ENCODE assay signal across 17 cellular contexts in the genomic region with DNA sequence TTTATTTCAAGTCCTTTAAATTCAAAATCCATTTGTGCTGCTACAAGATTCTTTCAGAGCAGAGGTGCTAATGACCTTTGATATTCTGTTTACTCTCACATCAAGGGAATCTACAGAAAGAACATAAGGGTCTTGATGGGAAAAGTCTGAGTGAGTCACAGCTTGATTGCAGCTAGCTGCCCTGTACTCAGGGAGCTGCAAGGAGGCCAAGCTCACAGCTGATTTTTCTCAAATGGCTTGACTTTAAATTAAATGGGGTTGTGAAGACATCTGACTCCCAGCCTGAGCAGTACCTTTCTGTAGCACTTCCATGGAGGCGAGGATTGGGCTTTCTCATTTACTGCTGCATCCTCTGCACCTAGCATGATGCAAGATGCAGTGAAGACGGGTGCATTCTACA.
A peak's percentile ranks its signal among the peaks of the same experiment; 100 is the strongest.
DNase-seq lines count a peak whose midpoint lies in the region; ATAC-seq, FAIRE-seq and TF ChIP-seq lines count a peak whose summit lies in the region.
"Had no signal": no experiment of that assay in that cellular context is flagged by ENCODE, and none has a peak within 500 bp of the region (broad histone marks: within the 10 kb centered on the region; RNA-seq: fewer than 3 reads in every experiment).

No MANE protein-coding gene starts in this region.

- no peak overlapping the region for H3K14ac ChIP-seq in H1 (ENCODE audit: insufficient read length)

- H3K4ac ChIP-seq in H1 (replicated peaks; ENCODE audit: insufficient read length, low read depth, low read length), result no peak overlapping the region

- no peaks in the 10 kb centered on the region for H3K79me1 ChIP-seq in H1 (ENCODE audit: low read depth, low read length)

- H3K36me3 ChIP-seq in PC-3 (ENCODE audit: low read depth, low read length) (no peaks in the 10 kb centered on the region), H1 (ENCODE audit: control insufficient read depth in 2 of 4, insufficient read depth in 4 of 4, low read length in 3 of 4) (no peaks in the 10 kb centered on the region), Peyer's patch (no peaks in the 10 kb centered on the region)
- H3K36me3 ChIP-seq: BLaER1 treated with 17β-estradiol and CSF1 and Interleukin-3, amounts not matched to agents 10 nM and 100 nM; SJCRH30 had no signal

- no peak overlapping the region for H3K23ac ChIP-seq in H1 (ENCODE audit: insufficient read length)

- no peaks in the 10 kb centered on the region for H3K27me3 ChIP-seq in PC-3 (ENCODE audit: low read length)
- H3K27me3 ChIP-seq in H1 (replicated peaks in 1 of 4; ENCODE audit: control insufficient read depth in 3 of 4, extremely low read depth in 1 of 4, insufficient read depth in 3 of 4, low read length in 3 of 4), result no peaks in the 10 kb centered on the region
- H3K27me3 ChIP-seq in Peyer's patch, result no peaks in the 10 kb centered on the region
- H3K27me3 ChIP-seq: BLaER1 treated with 17β-estradiol and CSF1 and Interleukin-3, amounts not matched to agents 10 nM and 100 nM; SJCRH30 had no signal

- H3K18ac ChIP-seq in H1 (ENCODE audit: extremely low read depth, low read length), result no peak overlapping the region

- intact Hi-C loops in PC-3 (cut with micrococcal nuclease), result no loop called here

- H3K9ac ChIP-seq in PC-3 (ENCODE audit: low read length) (no peak overlapping the region), H1 (replicated peaks in 1 of 4; ENCODE audit: extremely low read depth in 1 of 4, low read depth in 3 of 4, low read length in 3 of 4) (no peak overlapping the region)
- H3K9ac ChIP-seq: BLaER1 treated with 17β-estradiol and CSF1 and Interleukin-3, amounts not matched to agents 10 nM and 100 nM had no signal

- no peak for FAIRE-seq in H1 (lab: Jason Lieb, UNC)
- FAIRE-seq: G401.6, GM18507 had no signal

- no peak overlapping the region for H2AK5ac ChIP-seq in H1 (ENCODE audit: low read depth, low read length)

- no peaks in the 10 kb centered on the region for H3F3A ChIP-seq in PC-3 (ENCODE audit: low read length, unreplicated experiment)

- no peak overlapping the region for H2BK20ac ChIP-seq in H1 (ENCODE audit: low read length)

- H3K4me1 ChIP-seq in PC-3 (ENCODE audit: insufficient read depth, low read length) (peaks cover 42% of the 10 kb centered on the region), H1 (replicated peaks in 1 of 4; ENCODE audit: control insufficient read depth in 3 of 4, insufficient read depth in 4 of 4, low read length in 3 of 4) (no peaks in the 10 kb centered on the region), Peyer's patch (no peaks in the 10 kb centered on the region)
- H3K4me1 ChIP-seq: Caco-2, SJCRH30 had no signal

- H3K79me2 ChIP-seq in PC-3 (ENCODE audit: low read length) (no peaks in the 10 kb centered on the region), H1 (ENCODE audit: control insufficient read depth in 1 of 2, insufficient read depth in 2 of 2, low read length in 2 of 2) (no peaks in the 10 kb centered on the region)

- TF ChIP-seq RAD21 in H1 (IDR thresholded peaks at IDR 0.05 in 1 of 2, conservative IDR thresholded peaks at IDR 0.05 in 1 of 2; ENCODE audit: low read depth in 2 of 2, low read length in 2 of 2), result no peak

- no peaks in the 10 kb centered on the region for H3K23me2 ChIP-seq in H1 (ENCODE audit: low read depth, low read length)

- ATAC-seq in PC-3, result no peak
- ATAC-seq: Panc1 had no signal

- DNase-seq in PC-3 (no peak), H1 (ENCODE audit: low read depth in 1 of 2, low spot score in 2 of 2) (no peak), iris pigment epithelial cell (ENCODE audit: low read depth) (peak; percentile 16), retinal pigment epithelial cell (ENCODE audit: low read depth) (peak; percentile 15), Peyer's patch (no peak), NCI-H524 (lab: John Stamatoyannopoulos, UW) (no peak), AG20443 (ENCODE audit: low spot score) (no peak)
- DNase-seq: Caco-2; CD4-positive, alpha-beta memory T cell; DMS 273 treated with DMSO at 0.1 percent for 48 hours; Karpas-422; NCI-H187; SJCRH30 had no signal

- no peak for TF ChIP-seq POLR2A in H1 (IDR thresholded peaks at IDR 0.05; ENCODE audit: control extremely low read depth in 1 of 2, low read depth in 2 of 2, low read length in 2 of 2)
- TF ChIP-seq POLR2A in Peyer's patch (IDR thresholded peaks at IDR 0.05), result no peak

- no peak overlapping the region for H2BK12ac ChIP-seq in H1 (ENCODE audit: low read depth, low read length)

- H3K9me3 ChIP-seq in PC-3 (ENCODE audit: low read length), result no peaks in the 10 kb centered on the region
- H3K9me3 ChIP-seq in H1 (ENCODE audit: insufficient read depth in 2 of 2, low read depth in 1 of 2, low read length in 1 of 2), result no peaks in the 10 kb centered on the region; a peak in 1 of 4 replicates
- no peaks in the 10 kb centered on the region for H3K9me3 ChIP-seq in Peyer's patch
- H3K9me3 ChIP-seq: Caco-2, SJCRH30 had no signal

- H2BK5ac ChIP-seq in H1 (ENCODE audit: low read depth, low read length), result no peak overlapping the region

- H3K4me2 ChIP-seq in PC-3 (ENCODE audit: low read length), result no peak overlapping the region
- H3K4me2 ChIP-seq in H1 (ENCODE audit: insufficient read depth in 1 of 2, low read depth in 2 of 2, low read length in 2 of 2), result no peak overlapping the region
- H3K4me2 ChIP-seq: BLaER1 treated with 17β-estradiol and CSF1 and Interleukin-3, amounts not matched to agents 10 nM and 100 nM had no signal

- BruUV-seq in PC-3 (replicated peaks; lab: Mats Ljungman, UMichigan), result no TSS peak

- H2BK15ac ChIP-seq in H1 (ENCODE audit: low read length), result no peak overlapping the region

- no peaks in the 10 kb centered on the region for H4K20me1 ChIP-seq in PC-3 (ENCODE audit: low read length)
- H4K20me1 ChIP-seq in H1 (replicated peaks in 1 of 2; ENCODE audit: control insufficient read depth in 1 of 2, insufficient read depth in 2 of 2, low read length in 2 of 2), result no peaks in the 10 kb centered on the region
- H4K20me1 ChIP-seq: BLaER1 treated with 17β-estradiol and CSF1 and Interleukin-3, amounts not matched to agents 10 nM and 100 nM had no signal

- no peak overlapping the region for H4K5ac ChIP-seq in H1 (ENCODE audit: insufficient read length, low read depth, low read length)

- POLR2A ChIA-PET in PC-3 (lab: Charles Lee; ENCODE audit: unreplicated experiment), result no interaction called here
- POLR2A ChIA-PET in H1 (lab: Charles Lee; ENCODE audit: partially characterized antibody), result no interaction called here

- no peak overlapping the region for H4K91ac ChIP-seq in H1 (replicated peaks; ENCODE audit: insufficient read length, low read length)

- no peak overlapping the region for H4K8ac ChIP-seq in H1 (ENCODE audit: extremely low read depth, insufficient read depth, low read length)

- no peak overlapping the region for H3K4me3 ChIP-seq in PC-3 (ENCODE audit: low read length)
- no peak overlapping the region for H3K4me3 ChIP-seq in H1 (ENCODE audit: extremely low read depth in 1 of 4, insufficient read depth in 2 of 4, low read depth in 3 of 4, low read length in 4 of 4)
- H3K4me3 ChIP-seq in retinal pigment epithelial cell (ENCODE audit: low read length), result no peak overlapping the region
- no peak overlapping the region for H3K4me3 ChIP-seq in Peyer's patch
- H3K4me3 ChIP-seq: BLaER1 treated with 17β-estradiol and CSF1 and Interleukin-3, amounts not matched to agents 10 nM and 100 nM; SJCRH30 had no signal

- H3K27ac ChIP-seq in PC-3 (ENCODE audit: low read length), result 0 out of 2 replicates have a peak overlapping the region, but pooled peaks have one; percentile 12
- no peak overlapping the region for H3K27ac ChIP-seq in H1 (ENCODE audit: low read depth, low read length)
- no peak overlapping the region for H3K27ac ChIP-seq in Peyer's patch
- H3K27ac ChIP-seq: BLaER1 treated with 17β-estradiol and CSF1 and Interleukin-3, amounts not matched to agents 10 nM and 100 nM; SJCRH30 had no signal

- no peak overlapping the region for H3K56ac ChIP-seq in H1 (replicated peaks; ENCODE audit: insufficient read length, low read depth, low read length)

- no peak for TF ChIP-seq EP300 in H1 (IDR thresholded peaks at IDR 0.05; ENCODE audit: borderline replicate concordance in 1 of 2, low read depth in 2 of 2, low read length in 2 of 2)

- TF ChIP-seq CTCF in PC-3 (conservative IDR thresholded peaks at IDR 0.05; ENCODE audit: low read depth, low read length) (no peak), H1 (IDR thresholded peaks at IDR 0.05; ENCODE audit: control extremely low read depth in 1 of 3, insufficient read depth in 1 of 3, low read depth in 1 of 3, low read length in 3 of 3) (no peak), retinal pigment epithelial cell (conservative IDR thresholded peaks at IDR 0.05; ENCODE audit: low read depth, low read length) (no peak), Peyer's patch (IDR thresholded peaks at IDR 0.05) (no peak)

- WGBS in H1 (ENCODE audit: extremely low coverage in 1 of 2, insufficient coverage in 1 of 2, insufficient read length in 1 of 2, insufficient replicate concordance in 2 of 2, low coverage in 1 of 2, low lambda C conversion rate in 2 of 2, missing lambda C conversion rate in 1 of 2), 2 experiments, result 91% methylated on average over 2 of the region's 2 CpGs; no CpG with 5 or more reads in 1 of the 2 experiments

- H2BK120ac ChIP-seq in H1 (replicated peaks; ENCODE audit: low read depth, low read length), result no peak overlapping the region

- CTCF ChIA-PET in PC-3 (lab: Charles Lee), result no interaction called here
- CTCF ChIA-PET in H1 (lab: Charles Lee; ENCODE audit: partially characterized antibody), result interaction anchor here (0.5 to 0.9 kb wide), 2 partner anchors 269 to 1097 kb away, joined by 3 to 4 read pairs; no protein-coding TSS in a partner anchor

- no peaks in the 10 kb centered on the region for H3K9me2 ChIP-seq in PC-3 (replicated peaks; ENCODE audit: low read length)

- H2AFZ ChIP-seq in PC-3 (ENCODE audit: low read length) (no peak overlapping the region), H1 (ENCODE audit: low read length) (0 out of 2 replicates have a peak overlapping the region, but pooled peaks have one; percentile 5)

TF ChIP-seq in H1, 55 proteins besides CTCF, POLR2A, EP300 and RAD21 (continues in another document):
- TF ChIP-seq GTF2F1 (IDR thresholded peaks at IDR 0.05; ENCODE audit: borderline replicate concordance, low read depth, low read length) (no peak), KDM1A (IDR thresholded peaks at IDR 0.05; ENCODE audit: borderline replicate concordance, low read length) (no peak), TAF1 (IDR thresholded peaks at IDR 0.05; ENCODE audit: low read depth, low read length) (no peak), CEBPB (IDR thresholded peaks at IDR 0.05; ENCODE audit: low read depth, low read length) (no peak), SP1 (IDR thresholded peaks at IDR 0.05; ENCODE audit: low read depth, low read length) (no peak), POU5F1 (IDR thresholded peaks at IDR 0.05; ENCODE audit: low read depth, low read length) (no peak), SAP30 (IDR thresholded peaks at IDR 0.05; ENCODE audit: insufficient read depth, insufficient replicate concordance, low read length) (no peak), PHF8 (conservative IDR thresholded peaks at IDR 0.05; ENCODE audit: low read depth, low read length) (no peak), CHD1 (IDR thresholded peaks at IDR 0.05; ENCODE audit: low read depth, low read length) (no peak), JUN (IDR thresholded peaks at IDR 0.05; ENCODE audit: low read depth, low read length) (no peak), NRF1 (IDR thresholded peaks at IDR 0.05; ENCODE audit: low read depth, low read length) (no peak)

Comparison
In these comparisons a context has a peak if more than half of its experiments do, and no peak if none do; other contexts are left out.
1. DNase-seq: peak in iris pigment epithelial cell (single experiment) and retinal pigment epithelial cell (single experiment); none in PC-3 (single experiment), H1 (0 of 2), Peyer's patch (0 of 3), NCI-H524 (0 of 2) and AG20443 (single experiment).